8 cellular contexts compared by ENCODE assay signal in the genomic region with DNA sequence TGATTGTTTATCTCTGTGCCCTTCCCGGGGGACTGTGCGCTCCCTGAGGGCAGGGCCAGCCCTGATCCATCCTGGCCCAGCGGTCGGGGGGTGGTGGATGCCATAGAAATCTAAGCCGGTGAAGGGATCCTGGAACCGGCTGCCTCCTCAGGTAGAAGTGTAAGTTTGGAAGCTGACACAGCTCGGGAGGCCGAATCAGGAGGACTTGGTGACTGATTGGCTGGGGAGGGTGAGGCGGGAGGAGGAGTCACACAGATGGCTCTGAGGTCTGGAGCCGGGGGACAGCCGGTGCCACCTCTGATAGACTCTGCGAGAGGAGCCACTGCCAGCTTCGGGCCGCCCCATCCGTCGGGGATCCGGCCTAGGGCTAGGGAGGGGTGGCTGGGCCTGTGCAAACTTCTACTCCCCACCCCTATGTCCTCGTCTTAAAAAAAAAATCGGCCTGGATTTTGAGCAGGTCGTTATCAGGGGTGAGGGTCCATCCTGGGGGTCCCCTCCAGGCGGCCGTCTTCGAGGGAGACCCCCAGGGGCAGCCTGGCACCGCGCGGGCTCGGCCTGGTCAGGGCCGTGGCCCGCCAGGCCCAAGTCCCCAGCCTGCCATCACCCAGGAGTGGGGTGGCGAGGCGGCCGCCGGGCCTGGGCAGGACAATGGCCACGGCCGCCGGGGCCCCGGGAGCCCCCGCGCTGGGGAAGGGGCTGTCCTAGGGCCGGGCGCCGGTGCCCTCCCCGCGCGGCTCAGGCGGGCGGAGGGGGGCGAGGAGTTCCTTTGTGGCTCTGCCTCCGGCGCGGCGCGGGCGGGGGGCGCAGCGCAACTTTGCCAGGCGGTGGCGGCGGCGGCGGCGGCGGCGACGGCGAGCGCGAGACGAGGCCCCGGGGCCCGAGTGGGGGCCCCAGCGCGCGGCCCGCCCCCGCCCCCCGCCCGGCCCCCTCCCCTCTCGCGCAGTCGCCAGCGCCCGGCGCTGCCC. TPM values are rescaled to one million over a fixed set of nuclear protein-coding genes. Genes with fewer than 3 reads are reported as not detected.
DNase-seq lines count a peak whose midpoint lies in the region; ATAC-seq and TF ChIP-seq lines count a peak whose summit lies in the region.

No MANE protein-coding gene starts in this region.

- H3K9me3 Mint-ChIP-seq in Calu3 (ENCODE audit: low read depth, unreplicated experiment), result peaks cover under 1% of the 10 kb centered on the region
- no peaks in the 10 kb centered on the region for H3K9me3 Mint-ChIP-seq in stimulated activated effector memory CD8-positive, alpha-beta T cell treated with anti-CD3 and anti-CD28 coated beads, Interleukin-12 subunit alpha, Interleukin-12 subunit beta, amount 100 ng/mL, for 72 hours

- peak overlapping the region; percentile 73 for H3K4me3 ChIP-seq in HEK293 (ENCODE audit: low read depth, low read length)
- H3K4me3 ChIP-seq in epithelial cell of proximal tubule (ENCODE audit: low read depth, low read length), result peak overlapping the region; percentile 46

- H3K4me3 Mint-ChIP-seq in Calu3 (ENCODE audit: low read depth, unreplicated experiment), result peak overlapping the region; percentile 87
- H3K4me3 Mint-ChIP-seq in stimulated activated effector memory CD8-positive, alpha-beta T cell treated with anti-CD3 and anti-CD28 coated beads, Interleukin-12 subunit alpha, Interleukin-12 subunit beta, amount 100 ng/mL, for 72 hours, result peak overlapping the region; percentile 93

- POLR2A ChIA-PET in HEK293 (lab: Yijun Ruan, JAX), result interaction anchor here (0.8 kb wide), 1 partner anchor 48 kb away, joined by 3 read pairs; no protein-coding TSS in a partner anchor

- no peak overlapping the region for H3K27ac Mint-ChIP-seq in Calu3 (ENCODE audit: unreplicated experiment)
- H3K27ac Mint-ChIP-seq in stimulated activated effector memory CD8-positive, alpha-beta T cell treated with anti-CD3 and anti-CD28 coated beads, Interleukin-12 subunit alpha, Interleukin-12 subunit beta, amount 100 ng/mL, for 72 hours, result no peak overlapping the region

- intact Hi-C loops in Calu3 (cut with micrococcal nuclease; ENCODE audit: unreplicated experiment), result loop anchor here (2.0 kb wide), 1 partner anchor 37 kb away; no protein-coding TSS in a partner anchor

- peaks cover 15% of the 10 kb centered on the region for H3K27me3 Mint-ChIP-seq in Calu3 (ENCODE audit: unreplicated experiment)

- no peaks in the 10 kb centered on the region for H3K9me3 ChIP-seq in HEK293 (ENCODE audit: control insufficient read depth, insufficient read depth, low read depth, low read length)

- peak overlapping the region; percentile 80 for H3K27ac ChIP-seq in HEK293 (ENCODE audit: extremely low read depth, low read depth, low read length)

- ATAC-seq in stimulated activated effector memory CD8-positive, alpha-beta T cell treated with anti-CD3 and anti-CD28 coated beads, Interleukin-12 subunit alpha, Interleukin-12 subunit beta, amount 100 ng/mL, for 72 hours, result peak; percentile 66

- DNase-seq in Calu3 (peak; percentile 83), NCI-H69 (lab: John Stamatoyannopoulos, UW) (peak; percentile 54), activated T-cell treated with anti-CD3 and anti-CD28 coated beads for 24 hours (ENCODE audit: low read depth) (peak; percentile 27), epithelial cell of proximal tubule (ENCODE audit: low read depth) (no peak), midbrain (lab: John Stamatoyannopoulos, UW) (peak; percentile 59), SKM-1 treated with dmso at 0.1 percent for 144 hours (lab: John Stamatoyannopoulos, UW; ENCODE audit: unreplicated experiment) (no peak)
- DNase-seq in stimulated activated effector memory CD8-positive, alpha-beta T cell treated with anti-CD3 and anti-CD28 coated beads, Interleukin-12 subunit alpha, Interleukin-12 subunit beta, amount 100 ng/mL, for 72 hours (ENCODE audit: low spot score in 2 of 2), result peak in 1 of 2 donors; percentile 65

- BruUV-seq in Calu3 (replicated peaks; lab: Mats Ljungman, UMichigan), result no TSS peak

- peaks cover 25% of the 10 kb centered on the region for H3K4me1 Mint-ChIP-seq in Calu3 (ENCODE audit: low read depth, unreplicated experiment)
- H3K4me1 Mint-ChIP-seq in stimulated activated effector memory CD8-positive, alpha-beta T cell treated with anti-CD3 and anti-CD28 coated beads, Interleukin-12 subunit alpha, Interleukin-12 subunit beta, amount 100 ng/mL, for 72 hours, result peaks cover 23% of the 10 kb centered on the region

- no peaks in the 10 kb centered on the region for H3K4me1 ChIP-seq in HEK293 (ENCODE audit: control insufficient read depth, insufficient read depth, low read length)

- TF ChIP-seq CTCF in Calu3 (IDR thresholded peaks at IDR 0.05; ENCODE audit: unreplicated experiment) (no peak), HEK293 (tag by site-specific recombination; IDR thresholded peaks at IDR 0.05) (no peak), epithelial cell of proximal tubule (conservative IDR thresholded peaks at IDR 0.05; ENCODE audit: low read depth, low read length) (no peak)

- H3K36me3 Mint-ChIP-seq in Calu3 (ENCODE audit: insufficient read depth, unreplicated experiment), result peaks cover 23% of the 10 kb centered on the region
- peaks cover 6% of the 10 kb centered on the region for H3K36me3 Mint-ChIP-seq in stimulated activated effector memory CD8-positive, alpha-beta T cell treated with anti-CD3 and anti-CD28 coated beads, Interleukin-12 subunit alpha, Interleukin-12 subunit beta, amount 100 ng/mL, for 72 hours

- CTCF ChIA-PET in Calu3 (lab: Charles Lee), result interaction anchor here (0.7 to 0.9 kb wide), 3 partner anchors 11 to 37 kb away, joined by 3 read pairs; no protein-coding TSS in a partner anchor
- CTCF ChIA-PET in HEK293 (lab: Yijun Ruan, JAX), result no interaction called here

- H3K36me3 ChIP-seq in HEK293 (ENCODE audit: control insufficient read depth in 2 of 2, insufficient read depth in 1 of 2, low read length in 2 of 2), result no peaks in the 10 kb centered on the region

TF ChIP-seq in HEK293, 187 proteins besides CTCF, POLR2A, EP300 and RAD21 (continues in another document):
- TF ChIP-seq, protein P1, sequence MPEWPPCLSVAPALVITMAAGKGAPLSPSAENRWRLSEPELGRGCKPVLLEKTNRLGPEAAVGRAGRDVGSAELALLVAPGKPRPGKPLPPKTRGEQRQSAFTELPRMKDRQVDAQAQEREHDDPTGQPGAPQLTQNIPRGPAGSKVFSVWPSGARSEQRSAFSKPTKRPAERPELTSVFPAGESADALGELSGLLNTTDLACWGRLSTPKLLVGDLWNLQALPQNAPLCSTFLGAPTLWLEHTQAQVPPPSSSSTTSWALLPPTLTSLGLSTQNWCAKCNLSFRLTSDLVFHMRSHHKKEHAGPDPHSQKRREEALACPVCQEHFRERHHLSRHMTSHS (tag by site-specific recombination; IDR thresholded peaks at IDR 0.05), result no peak
- TF ChIP-seq ZBTB26 (tag by site-specific recombination; optimal IDR thresholded peaks at IDR 0.05) (peak; percentile 18), ZNF561 (tag by site-specific recombination; IDR thresholded peaks at IDR 0.05; ENCODE audit: borderline replicate concordance) (peak; percentile 58; the same call in 1 of the 2 replicates), SETDB1 (IDR thresholded peaks at IDR 0.05; ENCODE audit: insufficient read length, low read length) (no peak), REPIN1 (tag by site-specific recombination; IDR thresholded peaks at IDR 0.05; ENCODE audit: low read depth) (no peak), ZNF658 (tag by site-specific recombination; IDR thresholded peaks at IDR 0.05) (no peak), SP3 (tag by site-specific recombination; IDR thresholded peaks at IDR 0.05) (peak; percentile 44), SP7 (tag by site-specific recombination; IDR thresholded peaks at IDR 0.05) (0 out of 2 replicates have a peak, but pooled peaks have one; percentile 20), ZNF701 (tag by site-specific recombination; IDR thresholded peaks at IDR 0.05) (no peak), ZNF19 (tag by site-specific recombination; IDR thresholded peaks at IDR 0.05; ENCODE audit: low read depth) (no peak), ZNF112 (tag by site-specific recombination; IDR thresholded peaks at IDR 0.05) (no peak), TRIM28 (IDR thresholded peaks at IDR 0.05; ENCODE audit: borderline replicate concordance, low read length) (0 out of 2 replicates have a peak, but pooled peaks have one; percentile 47)
- TF ChIP-seq, protein P2, sequence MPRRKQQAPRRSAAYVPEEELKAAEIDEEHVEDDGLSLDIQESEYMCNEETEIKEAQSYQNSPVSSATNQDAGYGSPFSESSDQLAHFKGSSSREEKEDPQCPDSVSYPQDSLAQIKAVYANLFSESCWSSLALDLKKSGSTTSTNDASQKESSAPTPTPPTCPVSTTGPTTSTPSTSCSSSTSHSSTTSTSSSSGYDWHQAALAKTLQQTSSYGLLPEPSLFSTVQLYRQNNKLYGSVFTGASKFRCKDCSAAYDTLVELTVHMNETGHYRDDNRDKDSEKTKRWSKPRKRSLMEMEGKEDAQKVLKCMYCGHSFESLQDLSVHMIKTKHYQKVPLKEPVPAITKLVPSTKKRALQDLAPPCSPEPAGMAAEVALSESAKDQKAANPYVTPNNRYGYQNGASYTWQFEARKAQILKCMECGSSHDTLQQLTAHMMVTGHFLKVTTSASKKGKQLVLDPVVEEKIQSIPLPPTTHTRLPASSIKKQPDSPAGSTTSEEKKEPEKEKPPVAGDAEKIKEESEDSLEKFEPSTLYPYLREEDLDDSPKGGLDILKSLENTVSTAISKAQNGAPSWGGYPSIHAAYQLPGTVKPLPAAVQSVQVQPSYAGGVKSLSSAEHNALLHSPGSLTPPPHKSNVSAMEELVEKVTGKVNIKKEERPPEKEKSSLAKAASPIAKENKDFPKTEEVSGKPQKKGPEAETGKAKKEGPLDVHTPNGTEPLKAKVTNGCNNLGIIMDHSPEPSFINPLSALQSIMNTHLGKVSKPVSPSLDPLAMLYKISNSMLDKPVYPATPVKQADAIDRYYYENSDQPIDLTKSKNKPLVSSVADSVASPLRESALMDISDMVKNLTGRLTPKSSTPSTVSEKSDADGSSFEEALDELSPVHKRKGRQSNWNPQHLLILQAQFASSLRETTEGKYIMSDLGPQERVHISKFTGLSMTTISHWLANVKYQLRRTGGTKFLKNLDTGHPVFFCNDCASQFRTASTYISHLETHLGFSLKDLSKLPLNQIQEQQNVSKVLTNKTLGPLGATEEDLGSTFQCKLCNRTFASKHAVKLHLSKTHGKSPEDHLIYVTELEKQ (tag by site-specific recombination; IDR thresholded peaks at IDR 0.05; ENCODE audit: borderline replicate concordance), result no peak

RNA-seq across cellular contexts. Expression of gene ZNF362, which starts 0.7 kb away (rescaled TPM):
- total RNA-seq in Calu3 (2022), result 28.2 and 29.5 TPM in 2 replicates
- 10.8 and 17.6 TPM in 2 replicates for total RNA-seq in epithelial cell of proximal tubule

Comparison
In these comparisons a context has a peak if more than half of its experiments do, and no peak if none do; other contexts are left out.
1. DNase-seq: peak in Calu3 (single experiment), NCI-H69 (single experiment), activated T-cell treated with anti-CD3 and anti-CD28 coated beads for 24 hours (single experiment) and midbrain (single experiment); none in epithelial cell of proximal tubule (single experiment) and SKM-1 treated with dmso at 0.1 percent for 144 hours (single experiment).